25 cellular contexts compared by ENCODE assay signal in the genomic region with DNA sequence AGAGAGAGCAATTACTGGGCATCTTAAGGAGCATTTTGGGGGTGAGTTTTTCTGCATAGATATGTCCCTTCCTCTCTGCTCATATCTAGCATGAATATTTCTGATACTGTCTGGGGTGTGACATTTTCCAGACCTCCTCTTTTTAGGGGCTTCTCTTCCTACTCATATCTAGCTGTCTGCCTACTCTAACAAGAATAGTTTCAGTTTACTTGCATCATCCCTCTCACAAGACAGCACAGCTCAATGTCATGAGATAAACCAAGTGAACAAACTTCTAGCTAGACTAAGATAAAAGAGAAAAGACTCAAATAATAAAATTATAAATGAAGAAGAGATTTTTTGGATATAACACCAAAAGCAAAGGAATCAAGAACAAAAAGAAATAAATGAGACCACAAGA.
"Had no signal": no experiment of that assay in that cellular context is flagged by ENCODE, and none has a peak within 500 bp of the region (broad histone marks: within the 10 kb centered on the region; RNA-seq: fewer than 3 reads in every experiment).

No MANE protein-coding gene starts in this region.

- DNase-seq: activated CD4-positive, alpha-beta T cell treated with anti-CD3 and anti-CD28 coated beads for 36 hours; activated CD4-positive, CD25-positive, alpha-beta regulatory T cell; activated CD8-positive, alpha-beta T cell treated with anti-CD3 and anti-CD28 coated beads, Interleukin-2, amount 10 ng/mL, durations not matched to agents 7 days and 5 days; activated naive CD4-positive, alpha-beta T cell; activated T-cell treated with anti-CD3 and anti-CD28 coated beads for 4 hours; activated T-cell treated with anti-CD3 and anti-CD28 coated beads, Interleukin-2, amount 50 U/mL, for 72 hours; anterior cingulate cortex; cortex of kidney; effector memory CD8-positive, alpha-beta T cell; hippocampal formation; kidney; left colon; mammary epithelial cell; naive thymus-derived CD8-positive, alpha-beta T cell; occipital lobe; posterior cingulate gyrus; right cardiac atrium; spleen; stimulated activated naive CD4-positive, alpha-beta T cell treated with Interleukin-2 at 50 U/mL for 16 hours; T-cell had no signal

- H3K27me3 ChIP-seq: gastroesophageal sphincter, neural progenitor cell, spleen, tibial nerve had no signal

- H3K27ac ChIP-seq: gastroesophageal sphincter, neural progenitor cell, spleen, tibial nerve had no signal

- ATAC-seq: activated CD4-positive, alpha-beta T cell treated with anti-CD3 and anti-CD28 coated beads for 36 hours; activated CD8-positive, alpha-beta T cell treated with anti-CD3 and anti-CD28 coated beads, Interleukin-2, amount 10 ng/mL, durations not matched to agents 7 days and 5 days; activated naive CD4-positive, alpha-beta T cell treated with anti-CD3 and anti-CD28 coated beads, Interleukin-2, amount 50 U/mL, for 72 hours; activated T-cell treated with anti-CD3 and anti-CD28 coated beads, Interleukin-2, amount 50 U/mL, for 72 hours; effector memory CD8-positive, alpha-beta T cell; esophagus mucosa; gastroesophageal sphincter; left colon; naive thymus-derived CD8-positive, alpha-beta T cell; right cardiac atrium; T-cell had no signal

- H3K4me1 ChIP-seq: gastroesophageal sphincter, neural progenitor cell, spleen, tibial nerve had no signal

- H3K36me3 ChIP-seq: gastroesophageal sphincter, neural progenitor cell, spleen, tibial nerve had no signal

- H3K4me3 ChIP-seq: gastroesophageal sphincter, neural progenitor cell, spleen, tibial nerve had no signal
